In genomic region chr4:33470805-33471204, GRCh38 we compare ENCODE assay signal across 6 cellular contexts.
"Had no signal": no experiment of that assay in that cellular context is flagged by ENCODE, and none has a peak within 500 bp of the region (broad histone marks: within the 10 kb centered on the region; RNA-seq: fewer than 3 reads in every experiment).

No MANE protein-coding gene starts in this region.

- H3K27me3 Mint-ChIP-seq: IgD-negative memory B cell had no signal

- H3K4me3 Mint-ChIP-seq: IgD-negative memory B cell had no signal

- H3K27ac ChIP-seq: GM23248 had no signal

- H3K4me1 Mint-ChIP-seq: IgD-negative memory B cell had no signal

- H3K27ac Mint-ChIP-seq: IgD-negative memory B cell had no signal

- H3K36me3 Mint-ChIP-seq: IgD-negative memory B cell had no signal

- H3K4me3 ChIP-seq: GM23248 had no signal

- DNase-seq: GM23248, GOT3, H7, HCEC 1CT, KBM-7 had no signal
